20 cellular contexts compared by ENCODE assay signal in the genomic region with DNA sequence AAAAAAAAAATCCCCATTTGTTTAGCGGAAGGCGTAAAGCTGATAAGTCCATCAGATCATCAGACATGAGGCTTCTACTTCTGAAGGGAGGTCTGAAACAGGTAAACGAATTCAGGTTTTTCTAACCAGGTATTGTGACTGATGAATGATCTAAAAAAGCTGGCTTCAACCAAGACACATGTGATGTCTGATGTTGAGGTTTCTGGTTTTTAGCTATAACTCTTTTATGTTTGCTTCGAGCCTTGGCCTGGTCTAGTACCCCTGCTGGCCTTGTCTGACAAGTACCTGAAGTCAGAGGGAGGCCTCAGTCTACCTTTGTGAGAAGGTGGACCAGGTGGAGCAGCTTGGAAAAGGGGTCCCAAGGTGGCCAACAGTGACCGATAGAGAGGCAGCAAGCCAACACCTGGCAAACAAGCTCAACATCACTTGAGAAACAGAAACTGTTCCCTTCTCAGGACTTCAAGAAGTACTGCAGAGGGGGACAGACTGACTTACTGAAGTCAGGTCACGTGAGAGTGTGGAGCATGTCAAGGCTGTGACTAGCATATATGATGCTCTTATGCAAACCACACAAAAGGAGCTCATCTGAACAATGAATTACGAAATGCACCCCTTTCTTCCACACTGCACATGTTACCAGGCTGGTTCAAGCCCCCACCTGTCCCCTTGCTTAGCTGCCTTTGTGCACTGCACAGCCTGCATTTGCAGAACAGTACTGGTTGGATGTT. TPM values are rescaled to one million over a fixed set of nuclear protein-coding genes. Genes with fewer than 3 reads are reported as not detected.
"Had no signal": no experiment of that assay in that cellular context is flagged by ENCODE, and none has a peak within 500 bp of the region (broad histone marks: within the 10 kb centered on the region; RNA-seq: fewer than 3 reads in every experiment).

No MANE protein-coding gene starts in this region.

- H3K4me1 ChIP-seq: left ventricle myocardium inferior, prostate gland, stomach had no signal

- H3K9me3 Mint-ChIP-seq: activated CD4-positive, alpha-beta T cell treated with anti-CD3 and anti-CD28 coated beads, Interleukin-2, amount 10 ng/mL, durations not matched to agents 24 days and 14 days; activated naive CD4-positive, alpha-beta T cell treated with anti-CD3 and anti-CD28 coated beads for 36 hours; activated T-helper 2 cell treated with anti-CD3 and anti-CD28 coated beads, Interferon-gamma antibody, Interleukin-2, Interleukin-4, amounts not matched to agents 10 μg/mL and 5 μg/mL and 100 μg/mL, durations not matched to agents 14 hours and 24 hours and 36 hours; neural crest cell; type B pancreatic cell had no signal

- H3K27me3 Mint-ChIP-seq: activated CD4-positive, alpha-beta T cell treated with anti-CD3 and anti-CD28 coated beads, Interleukin-2, amount 10 ng/mL, durations not matched to agents 24 days and 14 days; type B pancreatic cell had no signal

- H3K4me3 ChIP-seq: dorsolateral prefrontal cortex, left ventricle myocardium inferior, prostate gland, skin epidermis, stomach had no signal

- H3K4me1 Mint-ChIP-seq: activated CD4-positive, alpha-beta T cell treated with anti-CD3 and anti-CD28 coated beads, Interleukin-2, amount 10 ng/mL, durations not matched to agents 24 days and 14 days; neural crest cell had no signal

- H3K4me3 Mint-ChIP-seq: activated CD4-positive, alpha-beta T cell treated with anti-CD3 and anti-CD28 coated beads, Interleukin-2, amount 10 ng/mL, durations not matched to agents 24 days and 14 days; activated CD8-positive, alpha-beta T cell treated with anti-CD3 and anti-CD28 coated beads, Interleukin-2, amount 10 ng/mL, durations not matched to agents 7 days and 5 days; activated naive CD4-positive, alpha-beta T cell treated with anti-CD3 and anti-CD28 coated beads for 36 hours; neural crest cell; type B pancreatic cell had no signal

- H3K9me3 ChIP-seq: left ventricle myocardium inferior, prostate gland, stomach had no signal

- H3K36me3 ChIP-seq: brain microvascular endothelial cell, left ventricle myocardium inferior, prostate gland, stomach had no signal

- H3K27ac Mint-ChIP-seq: activated CD4-positive, alpha-beta T cell treated with anti-CD3 and anti-CD28 coated beads, Interleukin-2, amount 10 ng/mL, durations not matched to agents 24 days and 14 days; activated CD8-positive, alpha-beta T cell treated with anti-CD3 and anti-CD28 coated beads, Interleukin-2, amount 10 ng/mL, durations not matched to agents 7 days and 5 days; activated naive CD4-positive, alpha-beta T cell treated with anti-CD3 and anti-CD28 coated beads for 36 hours; activated T-helper 2 cell treated with anti-CD3 and anti-CD28 coated beads, Interferon-gamma antibody, Interleukin-2, Interleukin-4, amounts not matched to agents 10 μg/mL and 5 μg/mL and 100 μg/mL, durations not matched to agents 14 hours and 24 hours and 36 hours; type B pancreatic cell had no signal

- H3K27me3 ChIP-seq: brain microvascular endothelial cell, dorsolateral prefrontal cortex, stomach had no signal

- DNase-seq: activated CD4-positive, alpha-beta T cell treated with anti-CD3 and anti-CD28 coated beads, Interleukin-2, amount 10 ng/mL, durations not matched to agents 24 days and 14 days; activated CD4-positive, CD25-positive, alpha-beta regulatory T cell; activated CD8-positive, alpha-beta memory T cell treated with anti-CD3 and anti-CD28 coated beads, Interleukin-2, amount 50 U/mL, for 48 hours; activated CD8-positive, alpha-beta T cell treated with anti-CD3 and anti-CD28 coated beads, Interleukin-2, amount 10 ng/mL, durations not matched to agents 7 days and 5 days; activated naive CD4-positive, alpha-beta T cell treated with anti-CD3 and anti-CD28 coated beads for 36 hours; aorta; brain microvascular endothelial cell; central memory CD4-positive, alpha-beta T cell; dorsolateral prefrontal cortex; kidney glomerular epithelial cell; left ventricle myocardium inferior; right cardiac atrium; stomach; T-helper 1 cell; T-helper 9 cell had no signal

- H3K36me3 Mint-ChIP-seq: type B pancreatic cell had no signal

- ATAC-seq: activated CD8-positive, alpha-beta T cell treated with anti-CD3 and anti-CD28 coated beads, Interleukin-2, amount 10 ng/mL, durations not matched to agents 7 days and 5 days; right cardiac atrium had no signal

- H3K27ac ChIP-seq: brain microvascular endothelial cell, left ventricle myocardium inferior, prostate gland, skin epidermis, stomach had no signal

RNA-seq across cellular contexts. Expression of a gene that starts 33.0 kb away (rescaled TPM):
- total RNA-seq: activated CD8-positive, alpha-beta T cell treated with anti-CD3 and anti-CD28 coated beads, Interleukin-2, amount 10 ng/mL, durations not matched to agents 7 days and 5 days had no signal
